In the genomic region with DNA sequence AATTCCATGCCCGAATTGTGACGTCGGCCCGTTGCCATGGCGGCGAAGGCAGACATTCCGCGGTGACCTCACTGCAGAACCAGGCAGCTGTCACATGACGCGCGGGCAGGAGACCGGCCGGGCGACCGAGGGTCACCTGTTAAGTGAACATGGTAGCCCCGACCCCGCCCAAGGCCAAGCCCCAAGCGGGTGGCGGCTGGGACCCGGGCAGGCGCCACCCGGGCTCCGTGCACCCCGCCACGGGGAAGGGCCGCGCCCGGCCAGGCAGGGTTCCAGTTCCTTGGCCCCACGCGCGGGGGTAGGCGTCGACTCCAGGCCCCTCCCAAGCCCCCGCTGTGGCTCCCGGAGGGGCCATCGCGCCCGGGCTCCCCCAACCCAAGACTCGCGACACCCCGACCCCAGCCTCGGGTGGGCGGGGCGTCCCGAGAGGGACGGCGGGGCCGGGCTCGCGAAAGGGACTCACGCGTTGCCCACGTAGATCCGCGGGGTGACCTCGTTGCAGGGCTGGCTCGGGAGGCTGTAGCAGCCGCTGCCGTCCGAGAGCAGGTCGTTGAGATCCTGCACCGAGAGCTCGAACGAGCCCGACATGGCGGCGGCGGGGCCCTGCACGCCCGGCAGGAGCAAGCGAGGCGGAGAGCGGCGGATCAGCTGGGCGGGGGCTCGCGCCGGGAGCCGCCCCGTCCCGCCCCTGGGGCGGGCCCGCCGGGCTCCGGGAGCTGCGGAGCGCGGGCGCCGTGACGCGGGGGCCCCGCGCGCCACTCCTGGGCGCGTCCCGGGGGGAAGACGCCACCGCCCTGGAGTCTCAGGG, we compare ENCODE assay signal across 1 cellular context.
TF ChIP-seq lines count a peak whose summit lies in the region.

Gene DUSP3 (minus strand): TSS at position 641 of the 808 bp plus-strand sequence. CDS start 53 bp downstream, at position 588.

TF ChIP-seq in HepG2, 621 proteins besides CTCF, POLR2A, EP300 and RAD21 (continued from another document and continues in another):
- TF ChIP-seq, protein P1, sequence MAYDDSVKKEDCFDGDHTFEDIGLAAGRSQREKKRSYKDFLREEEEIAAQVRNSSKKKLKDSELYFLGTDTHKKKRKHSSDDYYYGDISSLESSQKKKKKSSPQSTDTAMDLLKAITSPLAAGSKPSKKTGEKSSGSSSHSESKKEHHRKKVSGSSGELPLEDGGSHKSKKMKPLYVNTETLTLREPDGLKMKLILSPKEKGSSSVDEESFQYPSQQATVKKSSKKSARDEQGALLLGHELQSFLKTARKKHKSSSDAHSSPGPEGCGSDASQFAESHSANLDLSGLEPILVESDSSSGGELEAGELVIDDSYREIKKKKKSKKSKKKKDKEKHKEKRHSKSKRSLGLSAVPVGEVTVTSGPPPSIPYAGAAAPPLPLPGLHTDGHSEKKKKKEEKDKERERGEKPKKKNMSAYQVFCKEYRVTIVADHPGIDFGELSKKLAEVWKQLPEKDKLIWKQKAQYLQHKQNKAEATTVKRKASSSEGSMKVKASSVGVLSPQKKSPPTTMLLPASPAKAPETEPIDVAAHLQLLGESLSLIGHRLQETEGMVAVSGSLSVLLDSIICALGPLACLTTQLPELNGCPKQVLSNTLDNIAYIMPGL (CRISPR knock-in tag; IDR thresholded peaks at IDR 0.05; ENCODE audit: borderline replicate concordance in 1 of 2, low read depth in 1 of 2): peak; percentile 63 to 89
- TF ChIP-seq, protein P2, sequence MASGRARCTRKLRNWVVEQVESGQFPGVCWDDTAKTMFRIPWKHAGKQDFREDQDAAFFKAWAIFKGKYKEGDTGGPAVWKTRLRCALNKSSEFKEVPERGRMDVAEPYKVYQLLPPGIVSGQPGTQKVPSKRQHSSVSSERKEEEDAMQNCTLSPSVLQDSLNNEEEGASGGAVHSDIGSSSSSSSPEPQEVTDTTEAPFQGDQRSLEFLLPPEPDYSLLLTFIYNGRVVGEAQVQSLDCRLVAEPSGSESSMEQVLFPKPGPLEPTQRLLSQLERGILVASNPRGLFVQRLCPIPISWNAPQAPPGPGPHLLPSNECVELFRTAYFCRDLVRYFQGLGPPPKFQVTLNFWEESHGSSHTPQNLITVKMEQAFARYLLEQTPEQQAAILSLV (CRISPR knock-in tag; IDR thresholded peaks at IDR 0.05; ENCODE audit: borderline replicate concordance): peak; percentile 82; the same call in 1 of the 2 replicates
- TF ChIP-seq STAT5B (CRISPR knock-in tag; IDR thresholded peaks at IDR 0.05) (no peak; the same call in 1 of the 2 replicates), ZFX (CRISPR knock-in tag; IDR thresholded peaks at IDR 0.05; ENCODE audit: low read depth) (peak; percentile 84), ZNF451 (CRISPR knock-in tag; IDR thresholded peaks at IDR 0.05) (peak; percentile 78; the same call in 1 of the 2 replicates), ZC3H13 (CRISPR knock-in tag; IDR thresholded peaks at IDR 0.05) (peak; percentile 84), TERF1 (CRISPR knock-in tag; IDR thresholded peaks at IDR 0.05) (0 out of 2 replicates have a peak, but pooled peaks have one; percentile 67), ZNF614 (CRISPR knock-in tag; IDR thresholded peaks at IDR 0.05; ENCODE audit: borderline replicate concordance) (peak; percentile 52), NR2C2 (CRISPR knock-in tag; IDR thresholded peaks at IDR 0.05; ENCODE audit: borderline replicate concordance) (peak; percentile 86), HOXD1 (CRISPR knock-in tag; IDR thresholded peaks at IDR 0.05) (peak; percentile 86; the same call in 1 of the 2 replicates), IRF2 (CRISPR knock-in tag; IDR thresholded peaks at IDR 0.05) (peak; percentile 48; the same call in 1 of the 2 replicates), KLF9 (CRISPR knock-in tag; IDR thresholded peaks at IDR 0.05; ENCODE audit: low read depth) (no peak), ZNF747 (CRISPR knock-in tag; IDR thresholded peaks at IDR 0.05; ENCODE audit: borderline replicate concordance) (no peak), ZBTB43 (CRISPR knock-in tag; conservative IDR thresholded peaks at IDR 0.05) (0 out of 2 replicates have a peak, but pooled peaks have one; percentile 51), ZBTB7B (CRISPR knock-in tag; IDR thresholded peaks at IDR 0.05) (peak; percentile 23), RBM22 (optimal IDR thresholded peaks at IDR 0.05; ENCODE audit: low read length) (peak; percentile 91), BRCA1 (CRISPR knock-in tag; IDR thresholded peaks at IDR 0.05) (peak; percentile 39; the same call in 1 of the 2 replicates), RBFOX2 (IDR thresholded peaks at IDR 0.05; ENCODE audit: low read depth, low read length) (peak; percentile 98), ZEB1 (IDR thresholded peaks at IDR 0.05; ENCODE audit: insufficient replicate concordance, low read depth) (no peak), ZNF136 (CRISPR knock-in tag; IDR thresholded peaks at IDR 0.05; ENCODE audit: low read depth) (no peak), ZFP37 (CRISPR knock-in tag; IDR thresholded peaks at IDR 0.05; ENCODE audit: borderline replicate concordance) (0 out of 2 replicates have a peak, but pooled peaks have one; percentile 54), ZBTB34 (CRISPR knock-in tag; IDR thresholded peaks at IDR 0.05) (no peak), ZNF549 (CRISPR knock-in tag; IDR thresholded peaks at IDR 0.05) (no peak), ZNF7 (CRISPR knock-in tag; IDR thresholded peaks at IDR 0.05) (peak; percentile 5; the same call in 1 of the 2 replicates), SIN3A (IDR thresholded peaks at IDR 0.05; ENCODE audit: borderline replicate concordance, low read depth, low read length) (peak; percentile 82; the same call in 1 of the 2 replicates), ZUFSP (CRISPR knock-in tag; IDR thresholded peaks at IDR 0.05; ENCODE audit: borderline replicate concordance) (no peak), FOXA1 (IDR thresholded peaks at IDR 0.05) (no peak), FOXA1 (CRISPR knock-in tag; IDR thresholded peaks at IDR 0.05) (0 out of 2 replicates have a peak, but pooled peaks have one; percentile 7), HES4 (CRISPR knock-in tag; IDR thresholded peaks at IDR 0.05; ENCODE audit: borderline replicate concordance) (peak; percentile 93), HOXA3 (CRISPR knock-in tag; IDR thresholded peaks at IDR 0.05) (peak; percentile 94), ZBTB21 (CRISPR knock-in tag; IDR thresholded peaks at IDR 0.05) (peak; percentile 94), BORCS8-MEF2B (CRISPR knock-in tag; IDR thresholded peaks at IDR 0.05) (peak; percentile 68), ZNF567 (CRISPR knock-in tag; IDR thresholded peaks at IDR 0.05; ENCODE audit: borderline replicate concordance) (peak; percentile 78; the same call in 1 of the 2 replicates), TOE1 (CRISPR knock-in tag; IDR thresholded peaks at IDR 0.05) (no peak), ZFP90 (CRISPR knock-in tag; IDR thresholded peaks at IDR 0.05; ENCODE audit: borderline replicate concordance) (no peak; the same call in 1 of the 2 replicates), CERS6 (CRISPR knock-in tag; IDR thresholded peaks at IDR 0.05) (no peak), ZNF749 (CRISPR knock-in tag; IDR thresholded peaks at IDR 0.05; ENCODE audit: borderline replicate concordance) (peak; percentile 83; the same call in 1 of the 2 replicates), AKAP8 (CRISPR knock-in tag; IDR thresholded peaks at IDR 0.05) (peak; percentile 85; the same call in 1 of the 2 replicates), ZNF83 (CRISPR knock-in tag; IDR thresholded peaks at IDR 0.05; ENCODE audit: borderline replicate concordance) (peak; percentile 96), GFI1 (CRISPR knock-in tag; IDR thresholded peaks at IDR 0.05; ENCODE audit: borderline replicate concordance) (peak; percentile 59; the same call in 1 of the 2 replicates), ZNF552 (CRISPR knock-in tag; IDR thresholded peaks at IDR 0.05; ENCODE audit: borderline replicate concordance) (peak; percentile 74; the same call in 1 of the 2 replicates), ZNF292 (CRISPR knock-in tag; IDR thresholded peaks at IDR 0.05; ENCODE audit: borderline replicate concordance, low read depth) (0 out of 2 replicates have a peak, but pooled peaks have one; percentile 39)
- TF ChIP-seq, protein P3, sequence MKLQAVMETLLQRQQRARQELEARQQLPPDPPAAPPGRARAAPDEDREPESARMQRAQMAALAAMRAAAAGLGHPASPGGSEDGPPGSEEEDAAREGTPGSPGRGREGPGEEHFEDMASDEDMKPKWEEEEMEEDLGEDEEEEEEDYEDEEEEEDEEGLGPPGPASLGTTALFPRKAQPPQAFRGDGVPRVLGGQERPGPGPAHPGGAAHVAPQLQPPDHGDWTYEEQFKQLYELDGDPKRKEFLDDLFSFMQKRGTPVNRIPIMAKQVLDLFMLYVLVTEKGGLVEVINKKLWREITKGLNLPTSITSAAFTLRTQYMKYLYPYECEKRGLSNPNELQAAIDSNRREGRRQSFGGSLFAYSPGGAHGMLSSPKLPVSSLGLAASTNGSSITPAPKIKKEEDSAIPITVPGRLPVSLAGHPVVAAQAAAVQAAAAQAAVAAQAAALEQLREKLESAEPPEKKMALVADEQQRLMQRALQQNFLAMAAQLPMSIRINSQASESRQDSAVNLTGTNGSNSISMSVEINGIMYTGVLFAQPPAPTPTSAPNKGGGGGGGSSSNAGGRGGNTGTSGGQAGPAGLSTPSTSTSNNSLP (IDR thresholded peaks at IDR 0.05; ENCODE audit: low read depth, low read length): no peak; the same call in 1 of the 2 replicates
- TF ChIP-seq, protein P4, sequence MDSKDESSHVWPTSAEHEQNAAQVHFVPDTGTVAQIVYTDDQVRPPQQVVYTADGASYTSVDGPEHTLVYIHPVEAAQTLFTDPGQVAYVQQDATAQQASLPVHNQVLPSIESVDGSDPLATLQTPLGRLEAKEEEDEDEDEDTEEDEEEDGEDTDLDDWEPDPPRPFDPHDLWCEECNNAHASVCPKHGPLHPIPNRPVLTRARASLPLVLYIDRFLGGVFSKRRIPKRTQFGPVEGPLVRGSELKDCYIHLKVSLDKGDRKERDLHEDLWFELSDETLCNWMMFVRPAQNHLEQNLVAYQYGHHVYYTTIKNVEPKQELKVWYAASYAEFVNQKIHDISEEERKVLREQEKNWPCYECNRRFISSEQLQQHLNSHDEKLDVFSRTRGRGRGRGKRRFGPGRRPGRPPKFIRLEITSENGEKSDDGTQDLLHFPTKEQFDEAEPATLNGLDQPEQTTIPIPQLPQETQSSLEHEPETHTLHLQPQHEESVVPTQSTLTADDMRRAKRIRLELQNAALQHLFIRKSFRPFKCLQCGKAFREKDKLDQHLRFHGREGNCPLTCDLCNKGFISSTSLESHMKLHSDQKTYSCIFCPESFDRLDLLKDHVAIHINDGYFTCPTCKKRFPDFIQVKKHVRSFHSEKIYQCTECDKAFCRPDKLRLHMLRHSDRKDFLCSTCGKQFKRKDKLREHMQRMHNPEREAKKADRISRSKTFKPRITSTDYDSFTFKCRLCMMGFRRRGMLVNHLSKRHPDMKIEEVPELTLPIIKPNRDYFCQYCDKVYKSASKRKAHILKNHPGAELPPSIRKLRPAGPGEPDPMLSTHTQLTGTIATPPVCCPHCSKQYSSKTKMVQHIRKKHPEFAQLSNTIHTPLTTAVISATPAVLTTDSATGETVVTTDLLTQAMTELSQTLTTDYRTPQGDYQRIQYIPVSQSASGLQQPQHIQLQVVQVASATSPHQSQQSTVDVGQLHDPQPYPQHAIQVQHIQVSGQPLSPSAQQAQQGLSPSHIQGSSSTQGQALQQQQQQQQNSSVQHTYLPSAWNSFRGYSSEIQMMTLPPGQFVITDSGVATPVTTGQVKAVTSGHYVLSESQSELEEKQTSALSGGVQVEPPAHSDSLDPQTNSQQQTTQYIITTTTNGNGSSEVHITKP (CRISPR knock-in tag; IDR thresholded peaks at IDR 0.05; ENCODE audit: low read depth): no peak; the same call in 1 of the 2 replicates
